ENCODE assay signal across 9 cellular contexts in genomic region chr2:181683518-181684453, GRCh38. TPM values are rescaled to one million over a fixed set of nuclear protein-coding genes. Genes with fewer than 3 reads are reported as not detected.
DNase-seq lines count a peak whose midpoint lies in the region; ATAC-seq, FAIRE-seq and TF ChIP-seq lines count a peak whose summit lies in the region.
"Had no signal": no experiment of that assay in that cellular context is flagged by ENCODE, and none has a peak within 500 bp of the region (broad histone marks: within the 10 kb centered on the region; RNA-seq: fewer than 3 reads in every experiment).

No MANE protein-coding gene starts in this region.

- no peak overlapping the region for H3K27ac ChIP-seq in GM23338 (ENCODE audit: low read depth)
- H3K27ac ChIP-seq: VCaP had no signal

- ATAC-seq in GM23338 (peak; percentile 56), HG03520 (IDR thresholded peaks at IDR 0.05; ENCODE audit: unreplicated experiment) (no peak)

- H3K4me1 Mint-ChIP-seq in GM23338 = peaks cover 57% of the 10 kb centered on the region

- no peaks in the 10 kb centered on the region for H3K9me2 ChIP-seq in GM23338 (ENCODE audit: insufficient read depth)

- H3K4me2 ChIP-seq in GM23338 = peak overlapping the region; percentile 88

- H3K4me3 ChIP-seq in GM23338 = peak overlapping the region; percentile 65

- no peaks in the 10 kb centered on the region for H3K79me2 ChIP-seq in GM23338 (replicated peaks; ENCODE audit: insufficient read depth)

- no peak for TF ChIP-seq POLR2A in GM12891 (IDR thresholded peaks at IDR 0.05; ENCODE audit: low read depth, low read length)

- peaks cover 91% of the 10 kb centered on the region for H3K27me3 Mint-ChIP-seq in GM23338 (ENCODE audit: insufficient read depth, low read depth, poor library complexity)

- peak overlapping the region; percentile 76 for H3K4me3 Mint-ChIP-seq in GM23338

- peaks cover 28% of the 10 kb centered on the region for H4K20me1 ChIP-seq in GM23338 (replicated peaks; ENCODE audit: insufficient read depth)

- H2AFZ ChIP-seq in GM23338 = peak overlapping the region; percentile 84

- peaks cover 100% of the 10 kb centered on the region for H3K27me3 ChIP-seq in GM23338 (ENCODE audit: insufficient read depth)

- H3K4me1 ChIP-seq in GM23338 (ENCODE audit: insufficient read depth) = peaks cover 58% of the 10 kb centered on the region

- DNase-seq in A172 (ENCODE audit: low spot score) (peak; percentile 59), GM23338 (ENCODE audit: low spot score) (peak; percentile 85), iPS-NIHi11 (ENCODE audit: low spot score) (peak; percentile 75), NCI-H1092 (lab: John Stamatoyannopoulos, UW) (no peak), GM12891 (ENCODE audit: insufficient read length, low spot score) (no peak), NCI-H1105 (lab: John Stamatoyannopoulos, UW) (no peak)
- peak; percentile 62 for DNase-seq in activated CD8-positive, alpha-beta memory T cell treated with anti-CD3 and anti-CD28 coated beads, Interleukin-2, amount 50 U/mL, for 48 hours

- no peak overlapping the region for H3K27ac Mint-ChIP-seq in GM23338

- H3K36me3 ChIP-seq in GM23338 (ENCODE audit: insufficient read depth) = no peaks in the 10 kb centered on the region

- H3F3A ChIP-seq in GM23338 (replicated peaks; ENCODE audit: low read depth) = peaks cover 11% of the 10 kb centered on the region; the same call in 1 of the 2 replicates

- H3K9me3 Mint-ChIP-seq in GM23338 = no peaks in the 10 kb centered on the region

- H3K36me3 Mint-ChIP-seq in GM23338 (ENCODE audit: low read depth) = no peaks in the 10 kb centered on the region; the same call in 2 of the 3 replicates

- no peak for TF ChIP-seq CTCF in GM23338 (conservative IDR thresholded peaks at IDR 0.05; ENCODE audit: low read depth in 2 of 2)

- FAIRE-seq in GM12891 (lab: Jason Lieb, UNC) = no peak

TF ChIP-seq in GM23338, 12 proteins besides CTCF, POLR2A, EP300 and RAD21:
- TF ChIP-seq, protein P1, sequence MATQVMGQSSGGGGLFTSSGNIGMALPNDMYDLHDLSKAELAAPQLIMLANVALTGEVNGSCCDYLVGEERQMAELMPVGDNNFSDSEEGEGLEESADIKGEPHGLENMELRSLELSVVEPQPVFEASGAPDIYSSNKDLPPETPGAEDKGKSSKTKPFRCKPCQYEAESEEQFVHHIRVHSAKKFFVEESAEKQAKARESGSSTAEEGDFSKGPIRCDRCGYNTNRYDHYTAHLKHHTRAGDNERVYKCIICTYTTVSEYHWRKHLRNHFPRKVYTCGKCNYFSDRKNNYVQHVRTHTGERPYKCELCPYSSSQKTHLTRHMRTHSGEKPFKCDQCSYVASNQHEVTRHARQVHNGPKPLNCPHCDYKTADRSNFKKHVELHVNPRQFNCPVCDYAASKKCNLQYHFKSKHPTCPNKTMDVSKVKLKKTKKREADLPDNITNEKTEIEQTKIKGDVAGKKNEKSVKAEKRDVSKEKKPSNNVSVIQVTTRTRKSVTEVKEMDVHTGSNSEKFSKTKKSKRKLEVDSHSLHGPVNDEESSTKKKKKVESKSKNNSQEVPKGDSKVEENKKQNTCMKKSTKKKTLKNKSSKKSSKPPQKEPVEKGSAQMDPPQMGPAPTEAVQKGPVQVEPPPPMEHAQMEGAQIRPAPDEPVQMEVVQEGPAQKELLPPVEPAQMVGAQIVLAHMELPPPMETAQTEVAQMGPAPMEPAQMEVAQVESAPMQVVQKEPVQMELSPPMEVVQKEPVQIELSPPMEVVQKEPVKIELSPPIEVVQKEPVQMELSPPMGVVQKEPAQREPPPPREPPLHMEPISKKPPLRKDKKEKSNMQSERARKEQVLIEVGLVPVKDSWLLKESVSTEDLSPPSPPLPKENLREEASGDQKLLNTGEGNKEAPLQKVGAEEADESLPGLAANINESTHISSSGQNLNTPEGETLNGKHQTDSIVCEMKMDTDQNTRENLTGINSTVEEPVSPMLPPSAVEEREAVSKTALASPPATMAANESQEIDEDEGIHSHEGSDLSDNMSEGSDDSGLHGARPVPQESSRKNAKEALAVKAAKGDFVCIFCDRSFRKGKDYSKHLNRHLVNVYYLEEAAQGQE (IDR thresholded peaks at IDR 0.05; ENCODE audit: unreplicated experiment) = peak; percentile 12
- peak; percentile 58 for TF ChIP-seq EZH2 (IDR thresholded peaks at IDR 0.05; ENCODE audit: low read depth, unreplicated experiment)
- TF ChIP-seq POLR2AphosphoS5 (IDR thresholded peaks at IDR 0.05; ENCODE audit: low read depth) = no peak; the same call in 1 of the 2 replicates
- TF ChIP-seq EZH2phosphoT487 (IDR thresholded peaks at IDR 0.05; ENCODE audit: unreplicated experiment) = peak; percentile 49
- TF ChIP-seq NANOG (IDR thresholded peaks at IDR 0.05; ENCODE audit: borderline replicate concordance) = no peak
- TF ChIP-seq CREB1 (CRISPR knock-in tag; IDR thresholded peaks at IDR 0.05; ENCODE audit: low read depth) = no peak

TF ChIP-seq in GM12891, 5 proteins besides CTCF, POLR2A, EP300 and RAD21:
- no peak for TF ChIP-seq POU2F2 (IDR thresholded peaks at IDR 0.05; ENCODE audit: low read depth, low read length)
- TF ChIP-seq SPI1 (IDR thresholded peaks at IDR 0.05; ENCODE audit: low read depth, low read length) = no peak
- TF ChIP-seq POLR2AphosphoS5 (IDR thresholded peaks at IDR 0.05; ENCODE audit: low read depth, low read length) = no peak
- no peak for TF ChIP-seq TAF1 (IDR thresholded peaks at IDR 0.05; ENCODE audit: low read depth, low read length)
- TF ChIP-seq PAX5 (IDR thresholded peaks at IDR 0.05; ENCODE audit: insufficient read depth, low read length, severe bottlenecking) = no peak

RNA-seq across cellular contexts. Expression of gene NEUROD1, which starts 3.5 kb away (rescaled TPM):
- not detected in 2 replicates for total RNA-seq in A172 (2014; rRNA removed; shearing (Covaris generic))
- total RNA-seq in GM23338 (2014; rRNA removed; shearing (Covaris generic)) = not detected in 2 replicates
- 0.14 TPM in 1 of 2 replicates, not detected in the other for polyA plus RNA-seq in GM23338 (2016; fragmentation: Nextera tagmentation; extraction: Ambion mirVana)
- not detected for polyA plus RNA-seq in GM12891 (2012; ENCODE audit: low read depth, missing spikeins)

RNA-seq across cellular contexts. Expression of gene CERKL, which starts 26.9 kb away (rescaled TPM):
- total RNA-seq in A172 (2014; rRNA removed; shearing (Covaris generic)) = 0.71 and 1.2 TPM in 2 replicates
- 0.69 TPM in 1 of 2 replicates, not detected in the other for total RNA-seq in GM23338 (2014; rRNA removed; shearing (Covaris generic))
- polyA plus RNA-seq in GM23338 (2016; fragmentation: Nextera tagmentation; extraction: Ambion mirVana) = 0.32 and 0.35 TPM in 2 replicates
- 8.3 TPM for polyA plus RNA-seq in GM12891 (2012; ENCODE audit: low read depth, missing spikeins)

Comparison
In these comparisons a context has a peak if more than half of its experiments do, and no peak if none do; other contexts are left out.
1. DNase-seq: peak in A172 (single experiment), GM23338 (single experiment), activated CD8-positive, alpha-beta memory T cell treated with anti-CD3 and anti-CD28 coated beads, Interleukin-2, amount 50 U/mL, for 48 hours (single experiment) and iPS-NIHi11 (single experiment); none in NCI-H1092 (single experiment), GM12891 (single experiment) and NCI-H1105 (single experiment).